Comparison of ENCODE assay signal across 9 cellular contexts in genomic region chr6:162907876-162908481, GRCh38.
A peak's percentile ranks its signal among the peaks of the same experiment; 100 is the strongest.
DNase-seq lines count a peak whose midpoint lies in the region; ATAC-seq, FAIRE-seq and TF ChIP-seq lines count a peak whose summit lies in the region.
"Had no signal": no experiment of that assay in that cellular context is flagged by ENCODE, and none has a peak within 500 bp of the region (broad histone marks: within the 10 kb centered on the region; RNA-seq: fewer than 3 reads in every experiment).

No MANE protein-coding gene starts in this region.

- H3K27me3 Mint-ChIP-seq in activated CD4-positive, alpha-beta T cell treated with anti-CD3 and anti-CD28 coated beads, Interleukin-2, amount 10 ng/mL, durations not matched to agents 7 days and 5 days: no peaks in the 10 kb centered on the region

- DNase-seq in GM12891 (ENCODE audit: insufficient read length, low spot score): no peak
- peak; percentile 72 for DNase-seq in Karpas-422
- DNase-seq in astrocyte of the spinal cord (ENCODE audit: low read depth, low spot score): peak; percentile 79
- DNase-seq in mesendoderm: peak; percentile 57
- DNase-seq in activated CD4-positive, alpha-beta T cell treated with anti-CD3 and anti-CD28 coated beads, Interleukin-2, amount 50 U/mL, for 1 hour: no peak
- no peak for DNase-seq in posterior vena cava (ENCODE audit: low spot score)
- DNase-seq in activated CD4-positive, alpha-beta T cell treated with anti-CD3 and anti-CD28 coated beads, Interleukin-2, amount 10 ng/mL, durations not matched to agents 7 days and 5 days: no peak

- no peak overlapping the region for H3K56ac ChIP-seq in mesendoderm (ENCODE audit: low read length)

- no peak overlapping the region for H4K8ac ChIP-seq in mesendoderm (ENCODE audit: low read depth, low read length)

- H3K4me2 ChIP-seq in Karpas-422 (ENCODE audit: low read depth, low read length, poor library complexity, severe bottlenecking) (no peak overlapping the region), mesendoderm (ENCODE audit: low read length) (no peak overlapping the region)

- no peaks in the 10 kb centered on the region for H4K20me1 ChIP-seq in Karpas-422 (ENCODE audit: insufficient read depth, low read depth, low read length)

- H3K79me2 ChIP-seq in Karpas-422 (ENCODE audit: low read length) (no peaks in the 10 kb centered on the region), mesendoderm (ENCODE audit: control insufficient read depth, insufficient read depth, low read length) (no peaks in the 10 kb centered on the region)

- H3K18ac ChIP-seq in mesendoderm (ENCODE audit: low read length): no peak overlapping the region

- no peak for TF ChIP-seq POLR2A in GM12891 (IDR thresholded peaks at IDR 0.05; ENCODE audit: low read depth, low read length)

- no peak overlapping the region for H2BK5ac ChIP-seq in mesendoderm (ENCODE audit: low read length)

- no peak overlapping the region for H3K4ac ChIP-seq in mesendoderm (ENCODE audit: low read depth, low read length)

- CTCF ChIA-PET in activated CD4-positive, alpha-beta T cell treated with anti-CD3 and anti-CD28 coated beads, Interleukin-2, amount 10 ng/mL, durations not matched to agents 7 days and 5 days (lab: Charles Lee): no interaction called here

- no peaks in the 10 kb centered on the region for H3K79me1 ChIP-seq in mesendoderm (ENCODE audit: low read length)

- no peak overlapping the region for H3K4me3 Mint-ChIP-seq in activated CD4-positive, alpha-beta T cell treated with anti-CD3 and anti-CD28 coated beads, Interleukin-2, amount 10 ng/mL, durations not matched to agents 7 days and 5 days
- H3K4me3 Mint-ChIP-seq: T-helper 1 cell treated with Interleukin-12 subunit alpha and Interleukin-12 subunit beta and Interleukin-4 antibody, amounts not matched to agents 30 μg/mL and 1 μg/mL, for 36 hours had no signal

- H3K9me2 ChIP-seq in Karpas-422 (replicated peaks; ENCODE audit: insufficient read depth, low read length): no peaks in the 10 kb centered on the region

- H2BK15ac ChIP-seq in mesendoderm (replicated peaks; ENCODE audit: low read depth): no peak overlapping the region

- H2AFZ ChIP-seq in Karpas-422 (ENCODE audit: low read length): no peak overlapping the region

- no peak overlapping the region for H3K9ac ChIP-seq in Karpas-422 (ENCODE audit: low read length)
- H3K9ac ChIP-seq in mesendoderm (ENCODE audit: low read length): no peak overlapping the region

- H3K27ac ChIP-seq in Karpas-422 (ENCODE audit: low read length): no peak overlapping the region
- no peak overlapping the region for H3K27ac ChIP-seq in mesendoderm (ENCODE audit: low read depth, low read length)

- no peaks in the 10 kb centered on the region for H3K36me3 Mint-ChIP-seq in activated CD4-positive, alpha-beta T cell treated with anti-CD3 and anti-CD28 coated beads, Interleukin-2, amount 10 ng/mL, durations not matched to agents 7 days and 5 days (ENCODE audit: low read depth)

- in situ Hi-C loops in astrocyte of the spinal cord (cut with HindIII; ENCODE audit: low sequenced_read_pairs): no loop called here

- no peak overlapping the region for H2BK120ac ChIP-seq in mesendoderm (ENCODE audit: low read depth, low read length)

- intact Hi-C loops in posterior vena cava (cut with DNase I): no loop called here

- H3K9me3 ChIP-seq in Karpas-422 (ENCODE audit: low read length): peaks cover 11% of the 10 kb centered on the region

- no CpG with 5 or more reads among the region's 2 CpGs for WGBS in mesendoderm (ENCODE audit: extremely low coverage, insufficient coverage, low lambda C conversion rate)

- H3K4me1 Mint-ChIP-seq in activated CD4-positive, alpha-beta T cell treated with anti-CD3 and anti-CD28 coated beads, Interleukin-2, amount 10 ng/mL, durations not matched to agents 7 days and 5 days: no peaks in the 10 kb centered on the region

- H3K9me3 Mint-ChIP-seq in activated CD4-positive, alpha-beta T cell treated with anti-CD3 and anti-CD28 coated beads, Interleukin-2, amount 10 ng/mL, durations not matched to agents 7 days and 5 days: peaks cover 3% of the 10 kb centered on the region
- H3K9me3 Mint-ChIP-seq: T-helper 1 cell treated with Interleukin-12 subunit alpha and Interleukin-12 subunit beta and Interleukin-4 antibody, amounts not matched to agents 30 μg/mL and 1 μg/mL, for 36 hours had no signal

- no peak overlapping the region for H2AK5ac ChIP-seq in mesendoderm (ENCODE audit: low read length)

- no peak for ATAC-seq in HG03045 (IDR thresholded peaks at IDR 0.05; ENCODE audit: unreplicated experiment)

- no peak overlapping the region for H3K4me3 ChIP-seq in Karpas-422 (ENCODE audit: low read length)
- H3K4me3 ChIP-seq in astrocyte of the spinal cord (ENCODE audit: low read depth, low read length): no peak overlapping the region
- H3K4me3 ChIP-seq in mesendoderm (ENCODE audit: low read length): no peak overlapping the region

- H3K36me3 ChIP-seq in Karpas-422 (ENCODE audit: insufficient read depth, low read length) (no peaks in the 10 kb centered on the region), mesendoderm (ENCODE audit: control insufficient read depth, insufficient read depth, low read length) (no peaks in the 10 kb centered on the region)

- POLR2A ChIA-PET in activated CD4-positive, alpha-beta T cell treated with anti-CD3 and anti-CD28 coated beads, Interleukin-2, amount 10 ng/mL, durations not matched to agents 7 days and 5 days (lab: Charles Lee): no interaction called here

- FAIRE-seq in GM12891 (lab: Jason Lieb, UNC): peak; percentile 23

- peak; percentile 46 for TF ChIP-seq CTCF in astrocyte of the spinal cord (IDR thresholded peaks at IDR 0.05; ENCODE audit: low read depth, low read length)

- no peak overlapping the region for H3K27ac Mint-ChIP-seq in activated CD4-positive, alpha-beta T cell treated with anti-CD3 and anti-CD28 coated beads, Interleukin-2, amount 10 ng/mL, durations not matched to agents 7 days and 5 days
- H3K27ac Mint-ChIP-seq: T-helper 1 cell treated with Interleukin-12 subunit alpha and Interleukin-12 subunit beta and Interleukin-4 antibody, amounts not matched to agents 30 μg/mL and 1 μg/mL, for 36 hours had no signal

- H4K5ac ChIP-seq in mesendoderm (ENCODE audit: low read length): no peak overlapping the region

- no peaks in the 10 kb centered on the region for H3K4me1 ChIP-seq in Karpas-422 (ENCODE audit: low read length)
- H3K4me1 ChIP-seq in mesendoderm (ENCODE audit: control insufficient read depth, low read depth, low read length): no peaks in the 10 kb centered on the region

- no peak overlapping the region for H3K23ac ChIP-seq in mesendoderm (ENCODE audit: low read length)

- H3K27me3 ChIP-seq in Karpas-422 (ENCODE audit: low read length) (no peaks in the 10 kb centered on the region), mesendoderm (ENCODE audit: insufficient read depth, low read length, poor library complexity) (no peaks in the 10 kb centered on the region)

TF ChIP-seq in GM12891, 5 proteins besides CTCF, POLR2A, EP300 and RAD21:
- TF ChIP-seq POLR2AphosphoS5 (IDR thresholded peaks at IDR 0.05; ENCODE audit: low read depth, low read length) (no peak), SPI1 (IDR thresholded peaks at IDR 0.05; ENCODE audit: low read depth, low read length) (no peak), POU2F2 (IDR thresholded peaks at IDR 0.05; ENCODE audit: low read depth, low read length) (no peak), TAF1 (IDR thresholded peaks at IDR 0.05; ENCODE audit: low read depth, low read length) (no peak), PAX5 (IDR thresholded peaks at IDR 0.05; ENCODE audit: insufficient read depth, low read length, severe bottlenecking) (no peak)

Comparison
In these comparisons a context has a peak if more than half of its experiments do, and no peak if none do; other contexts are left out.
1. DNase-seq: peak in Karpas-422 (single experiment), astrocyte of the spinal cord (single experiment) and mesendoderm (single experiment); none in GM12891 (single experiment), activated CD4-positive, alpha-beta T cell treated with anti-CD3 and anti-CD28 coated beads, Interleukin-2, amount 50 U/mL, for 1 hour (single experiment), posterior vena cava (single experiment) and activated CD4-positive, alpha-beta T cell treated with anti-CD3 and anti-CD28 coated beads, Interleukin-2, amount 10 ng/mL, durations not matched to agents 7 days and 5 days (single experiment).